Comparison of ENCODE assay signal across 1 cellular context in genomic region chr4:8050555-8051206, GRCh38.
TF ChIP-seq lines count a peak whose summit lies in the region.

No MANE protein-coding gene starts in this region.

TF ChIP-seq in HEK293, 187 proteins besides CTCF, POLR2A, EP300 and RAD21 (continued from another document):
- TF ChIP-seq TCF7L2 (IDR thresholded peaks at IDR 0.05; ENCODE audit: borderline replicate concordance, low read depth, low read length) (0 out of 2 replicates have a peak, but pooled peaks have one; percentile 34), HIC1 (tag by site-specific recombination; IDR thresholded peaks at IDR 0.05) (0 out of 2 replicates have a peak, but pooled peaks have one; percentile 35)
